9 cellular contexts compared by ENCODE assay signal in the genomic region with DNA sequence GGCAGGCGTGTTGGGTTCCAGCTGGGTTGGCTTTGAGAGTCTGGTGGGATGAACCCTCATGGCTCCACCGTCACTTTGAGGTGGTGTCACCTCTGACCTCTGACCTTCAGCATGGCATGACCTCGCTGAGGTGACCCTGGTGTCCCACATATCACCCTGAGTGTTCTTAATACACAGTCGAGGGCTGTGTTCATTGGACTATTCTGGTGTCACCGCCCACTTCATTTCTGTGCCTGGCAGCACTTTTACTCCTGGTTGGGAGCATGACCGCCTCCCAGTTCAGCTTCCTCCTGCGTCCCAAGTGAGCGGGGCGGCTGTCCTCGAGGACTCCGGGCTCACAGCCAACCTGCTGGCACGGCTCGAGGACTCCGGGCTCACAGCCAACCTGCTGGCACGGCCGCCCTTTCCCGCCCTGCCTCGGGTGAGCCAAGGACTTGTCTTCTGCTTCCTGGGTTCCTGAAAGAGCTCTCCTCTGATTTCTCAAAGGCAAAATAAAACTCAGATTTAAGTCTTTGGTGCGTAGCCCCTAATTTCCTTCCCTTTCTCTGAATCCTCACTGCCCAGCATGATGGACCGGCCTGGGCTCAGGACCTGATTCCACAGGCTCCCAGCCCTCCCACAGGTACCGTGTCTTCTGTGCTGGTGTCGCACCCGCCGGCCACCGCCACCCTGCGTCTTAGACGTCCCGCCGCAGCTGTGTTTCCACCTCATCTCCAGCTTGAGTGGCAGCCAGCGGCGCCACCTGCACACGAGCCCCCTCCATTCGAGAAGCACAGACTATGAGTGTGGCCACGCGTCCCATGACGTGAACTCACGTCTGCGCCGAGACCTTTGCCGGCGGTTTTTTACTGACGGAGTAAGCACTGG. TPM values are rescaled to one million over a fixed set of nuclear protein-coding genes. Genes with fewer than 3 reads are reported as not detected.
DNase-seq lines count a peak whose midpoint lies in the region; ATAC-seq and TF ChIP-seq lines count a peak whose summit lies in the region.
"Had no signal": no experiment of that assay in that cellular context is flagged by ENCODE, and none has a peak within 500 bp of the region (broad histone marks: within the 10 kb centered on the region; RNA-seq: fewer than 3 reads in every experiment).

No MANE protein-coding gene starts in this region.

- H3K4me1 ChIP-seq in ovary (ENCODE audit: insufficient read depth), result peaks cover 12% of the 10 kb centered on the region

- H3K9me3 Mint-ChIP-seq in activated T-cell treated with anti-CD3 and anti-CD28 coated beads, Interleukin-2, amount 50 U/mL, for 24 hours, result no peaks in the 10 kb centered on the region
- H3K9me3 Mint-ChIP-seq in activated T-cell treated with anti-CD3 and anti-CD28 coated beads, Interleukin-2, amount 50 U/mL, for 4 hours, result peaks cover under 1% of the 10 kb centered on the region
- H3K9me3 Mint-ChIP-seq in T-helper 2 cell treated with Interferon-gamma antibody and Interleukin-4, amounts not matched to agents 5 μg/mL and 100 μg/mL, for 36 hours, result no peaks in the 10 kb centered on the region

- H3K4me1 Mint-ChIP-seq in activated T-cell treated with anti-CD3 and anti-CD28 coated beads, Interleukin-2, amount 50 U/mL, for 24 hours (ENCODE audit: low read depth), result peaks cover 21% of the 10 kb centered on the region
- H3K4me1 Mint-ChIP-seq in activated T-cell treated with anti-CD3 and anti-CD28 coated beads, Interleukin-2, amount 50 U/mL, for 4 hours (ENCODE audit: low read depth), result peaks cover 18% of the 10 kb centered on the region
- peaks cover 9% of the 10 kb centered on the region for H3K4me1 Mint-ChIP-seq in T-helper 2 cell treated with Interferon-gamma antibody and Interleukin-4, amounts not matched to agents 5 μg/mL and 100 μg/mL, for 36 hours (ENCODE audit: low read depth)

- H3K27ac ChIP-seq in SK-N-MC, result peak overlapping the region; percentile 70
- H3K27ac ChIP-seq in ovary, result no peak overlapping the region

- H3K36me3 ChIP-seq in SK-N-MC (ENCODE audit: insufficient read depth, low read length) (peaks cover 6% of the 10 kb centered on the region), ovary (no peaks in the 10 kb centered on the region)

- H3K9me3 ChIP-seq in SK-N-MC (ENCODE audit: low read depth, low read length) (no peaks in the 10 kb centered on the region), ovary (no peaks in the 10 kb centered on the region)

- H3K36me3 Mint-ChIP-seq in activated T-cell treated with anti-CD3 and anti-CD28 coated beads, Interleukin-2, amount 50 U/mL, for 24 hours (ENCODE audit: low read depth), result peaks cover 10% of the 10 kb centered on the region
- peaks cover 1% of the 10 kb centered on the region for H3K36me3 Mint-ChIP-seq in activated T-cell treated with anti-CD3 and anti-CD28 coated beads, Interleukin-2, amount 50 U/mL, for 4 hours (ENCODE audit: insufficient read depth)
- peaks cover 4% of the 10 kb centered on the region for H3K36me3 Mint-ChIP-seq in T-helper 2 cell treated with Interferon-gamma antibody and Interleukin-4, amounts not matched to agents 5 μg/mL and 100 μg/mL, for 36 hours (ENCODE audit: low read depth)

- no peak overlapping the region for H3K9ac ChIP-seq in SK-N-MC (ENCODE audit: insufficient read length)

- H3K27me3 Mint-ChIP-seq in activated T-cell treated with anti-CD3 and anti-CD28 coated beads, Interleukin-2, amount 50 U/mL, for 24 hours, result no peaks in the 10 kb centered on the region
- H3K27me3 Mint-ChIP-seq in activated T-cell treated with anti-CD3 and anti-CD28 coated beads, Interleukin-2, amount 50 U/mL, for 4 hours (ENCODE audit: low read depth), result no peaks in the 10 kb centered on the region
- no peaks in the 10 kb centered on the region for H3K27me3 Mint-ChIP-seq in T-helper 2 cell treated with Interferon-gamma antibody and Interleukin-4, amounts not matched to agents 5 μg/mL and 100 μg/mL, for 36 hours (ENCODE audit: low read depth)

- intact Hi-C loops in ovary (cut with DNase I), result no loop called here

- no peaks in the 10 kb centered on the region for H3K27me3 ChIP-seq in ovary

- ATAC-seq in activated T-cell treated with anti-CD3 and anti-CD28 coated beads, Interleukin-2, amount 50 U/mL, for 4 hours, result no peak

- H3K4me3 ChIP-seq in SK-N-MC, result peak overlapping the region; percentile 47
- no peak overlapping the region for H3K4me3 ChIP-seq in fibroblast of pulmonary artery (replicated peaks; ENCODE audit: low read depth, low read length)
- H3K4me3 ChIP-seq in ovary, result no peak overlapping the region

- TF ChIP-seq CTCF in fibroblast of pulmonary artery (IDR thresholded peaks at IDR 0.05; ENCODE audit: low read length, missing control alignments) (no peak), ovary (IDR thresholded peaks at IDR 0.05) (no peak)

- no peak overlapping the region for H3K4me3 Mint-ChIP-seq in activated T-cell treated with anti-CD3 and anti-CD28 coated beads, Interleukin-2, amount 50 U/mL, for 24 hours
- H3K4me3 Mint-ChIP-seq in activated T-cell treated with anti-CD3 and anti-CD28 coated beads, Interleukin-2, amount 50 U/mL, for 4 hours, result no peak overlapping the region
- H3K4me3 Mint-ChIP-seq in T-helper 2 cell treated with Interferon-gamma antibody and Interleukin-4, amounts not matched to agents 5 μg/mL and 100 μg/mL, for 36 hours, result no peak overlapping the region

- WGBS in ovary, 3 donors, result 60% methylated on average over 42 of the region's 42 CpGs

- TF ChIP-seq POLR2A in ovary (IDR thresholded peaks at IDR 0.05) (no peak), erythroblast (IDR thresholded peaks at IDR 0.05; ENCODE audit: low read length) (no peak)

- peak overlapping the region; percentile 20 for H3K27ac Mint-ChIP-seq in activated T-cell treated with anti-CD3 and anti-CD28 coated beads, Interleukin-2, amount 50 U/mL, for 24 hours
- no peak overlapping the region for H3K27ac Mint-ChIP-seq in T-helper 2 cell treated with Interferon-gamma antibody and Interleukin-4, amounts not matched to agents 5 μg/mL and 100 μg/mL, for 36 hours

- DNase-seq in activated T-cell treated with anti-CD3 and anti-CD28 coated beads, Interleukin-2, amount 50 U/mL, for 24 hours, result peak; percentile 21
- no peak for DNase-seq in activated T-cell treated with anti-CD3 and anti-CD28 coated beads, Interleukin-2, amount 50 U/mL, for 4 hours
- DNase-seq in SK-N-MC (ENCODE audit: low read depth, low spot score) (peak; percentile 14), fibroblast of pulmonary artery (ENCODE audit: low read depth) (peak; percentile 64), ovary (peak; percentile 36 to 80 (median 68)), erythroblast (lab: John Stamatoyannopoulos, UW) (no peak), SK-N-DZ (ENCODE audit: low spot score) (no peak)
- no peak for DNase-seq in T-helper 2 cell treated with Interferon-gamma antibody and Interleukin-4, amounts not matched to agents 5 μg/mL and 100 μg/mL, for 36 hours (ENCODE audit: low spot score)

- TF ChIP-seq EP300 in ovary (IDR thresholded peaks at IDR 0.05), result no peak

RNA-seq across cellular contexts. Expression of a gene that starts 10.4 kb away (rescaled TPM):
- total RNA-seq in activated T-cell treated with anti-CD3 and anti-CD28 coated beads, Interleukin-2, amount 50 U/mL, for 4 hours, result not detected
- total RNA-seq in ovary, result under 1 TPM in 1 of 7 donors, not detected in 6; 0.28 TPM
- polyA plus RNA-seq in ovary, result not detected
- polyA plus RNA-seq in SK-N-DZ (2014; cell fraction: cytosol; rRNA removed), result not detected in 2 replicates
- not detected in 2 replicates for polyA plus RNA-seq in SK-N-DZ (2014; cell fraction: nucleus; rRNA removed)
- total RNA-seq: mononuclear cell had no signal

RNA-seq across cellular contexts. Expression of a gene that starts 19.4 kb away (rescaled TPM):
- total RNA-seq in activated T-cell treated with anti-CD3 and anti-CD28 coated beads, Interleukin-2, amount 50 U/mL, for 4 hours, result under 1 TPM in 1 of 3 donors, not detected in 2; 0.05 TPM
- total RNA-seq in ovary, result under 1 TPM in 2 of 7 donors, not detected in 5; 0.07 to 0.10 TPM
- under 1 TPM in 1 of 2 donors, not detected in 1; 0.02 TPM for polyA plus RNA-seq in ovary
- polyA plus RNA-seq in SK-N-DZ (2014; cell fraction: cytosol; rRNA removed), result not detected in 2 replicates
- not detected in 2 replicates for polyA plus RNA-seq in SK-N-DZ (2014; cell fraction: nucleus; rRNA removed)
- total RNA-seq: mononuclear cell had no signal

Comparison
In these comparisons a context has a peak if more than half of its experiments do, and no peak if none do; other contexts are left out.
1. DNase-seq: peak in activated T-cell treated with anti-CD3 and anti-CD28 coated beads, Interleukin-2, amount 50 U/mL, for 24 hours (single experiment), SK-N-MC (single experiment), fibroblast of pulmonary artery (single experiment) and ovary (5 of 5); none in activated T-cell treated with anti-CD3 and anti-CD28 coated beads, Interleukin-2, amount 50 U/mL, for 4 hours (single experiment), T-helper 2 cell treated with Interferon-gamma antibody and Interleukin-4, amounts not matched to agents 5 μg/mL and 100 μg/mL, for 36 hours (single experiment), erythroblast (0 of 2) and SK-N-DZ (single experiment).